ENCODE assay signal across 11 cellular contexts in genomic region chr12:124542021-124542941, GRCh38. TPM values are rescaled to one million over a fixed set of nuclear protein-coding genes. Genes with fewer than 3 reads are reported as not detected.
A peak's percentile ranks its signal among the peaks of the same experiment; 100 is the strongest.
DNase-seq lines count a peak whose midpoint lies in the region; ATAC-seq and TF ChIP-seq lines count a peak whose summit lies in the region.
"Had no signal": no experiment of that assay in that cellular context is flagged by ENCODE, and none has a peak within 500 bp of the region (broad histone marks: within the 10 kb centered on the region; RNA-seq: fewer than 3 reads in every experiment).

No MANE protein-coding gene starts in this region.

- TF ChIP-seq CTCF in HEK293 (tag by site-specific recombination; IDR thresholded peaks at IDR 0.05) (no peak), osteocyte (IDR thresholded peaks at IDR 0.05) (no peak), endodermal cell (conservative IDR thresholded peaks at IDR 0.05) (no peak)

- H3K9ac ChIP-seq in endodermal cell (ENCODE audit: extremely low read depth, low read length, poor library complexity, severe bottlenecking): no peak overlapping the region

- no peaks in the 10 kb centered on the region; the same call in 1 of the 2 replicates for H3K4me1 ChIP-seq in HEK293 (ENCODE audit: control insufficient read depth, insufficient read depth, low read length)
- H3K4me1 ChIP-seq in endodermal cell (ENCODE audit: control insufficient read depth, insufficient read depth, low read length): peaks cover 6% of the 10 kb centered on the region

- H3K4me3 ChIP-seq in HEK293 (ENCODE audit: low read depth, low read length): no peak overlapping the region
- H3K4me3 ChIP-seq in endodermal cell (ENCODE audit: low read length): no peak overlapping the region

- CTCF ChIA-PET in HEK293 (lab: Yijun Ruan, JAX): no interaction called here

- no peak overlapping the region for H3K4me3 Mint-ChIP-seq in central memory CD8-positive, alpha-beta T cell
- H3K4me3 Mint-ChIP-seq in osteocyte (ENCODE audit: unreplicated experiment): no peak overlapping the region
- no peak overlapping the region for H3K4me3 Mint-ChIP-seq in endodermal cell
- H3K4me3 Mint-ChIP-seq: activated CD4-positive, alpha-beta T cell treated with anti-CD3 and anti-CD28 coated beads for 36 hours; activated naive CD8-positive, alpha-beta T cell treated with anti-CD3 and anti-CD28 coated beads, Interleukin-2, amount 50 U/mL, for 24 hours; activated T-cell treated with anti-CD3 and anti-CD28 coated beads, Interleukin-2, amount 50 U/mL, for 24 hours; CD8-positive, alpha-beta T cell had no signal

- 93 to 94% methylated on average over 16 to 28 of the region's 28 CpGs for WGBS in endodermal cell (ENCODE audit: insufficient coverage in 1 of 2, insufficient read length in 1 of 2), 2 experiments

- H3K9me3 ChIP-seq in HEK293 (ENCODE audit: control insufficient read depth, insufficient read depth, low read depth, low read length) (no peaks in the 10 kb centered on the region), endodermal cell (ENCODE audit: control insufficient read depth, low read length) (no peaks in the 10 kb centered on the region)

- no peaks in the 10 kb centered on the region for H3K9me3 Mint-ChIP-seq in central memory CD8-positive, alpha-beta T cell
- H3K9me3 Mint-ChIP-seq in osteocyte (ENCODE audit: unreplicated experiment) (no peaks in the 10 kb centered on the region), endodermal cell (no peaks in the 10 kb centered on the region)
- H3K9me3 Mint-ChIP-seq: activated naive CD8-positive, alpha-beta T cell treated with anti-CD3 and anti-CD28 coated beads, Interleukin-2, amount 50 U/mL, for 24 hours; activated T-cell treated with anti-CD3 and anti-CD28 coated beads, Interleukin-2, amount 50 U/mL, for 24 hours; CD8-positive, alpha-beta T cell had no signal

- H3K36me3 ChIP-seq in HEK293 (ENCODE audit: control insufficient read depth in 2 of 2, insufficient read depth in 1 of 2, low read length in 2 of 2) (no peaks in the 10 kb centered on the region), endodermal cell (ENCODE audit: control insufficient read depth, insufficient read depth, low read length) (no peaks in the 10 kb centered on the region)

- POLR2A ChIA-PET in HEK293 (lab: Yijun Ruan, JAX): interaction anchor here (0.7 to 1.5 kb wide), 2 partner anchors 24 to 79 kb away, joined by 3 to 5 read pairs; no protein-coding TSS in a partner anchor

- in situ Hi-C loops in Caki2 (cut with HindIII; ENCODE audit: low pct_unique_long_range_greater_than_20kb, low sequenced_read_pairs): no loop called here

- H3K27me3 ChIP-seq in endodermal cell (ENCODE audit: control insufficient read depth, insufficient read depth, low read length, poor library complexity, severe bottlenecking): no peaks in the 10 kb centered on the region

- H3K27ac Mint-ChIP-seq in central memory CD8-positive, alpha-beta T cell (ENCODE audit: low read depth): peak overlapping the region; percentile 38
- peak overlapping the region; percentile 64 for H3K27ac Mint-ChIP-seq in osteocyte (ENCODE audit: unreplicated experiment)
- no peak overlapping the region for H3K27ac Mint-ChIP-seq in endodermal cell
- H3K27ac Mint-ChIP-seq: activated CD4-positive, alpha-beta T cell treated with anti-CD3 and anti-CD28 coated beads for 36 hours; activated naive CD8-positive, alpha-beta T cell treated with anti-CD3 and anti-CD28 coated beads, Interleukin-2, amount 50 U/mL, for 24 hours; activated T-cell treated with anti-CD3 and anti-CD28 coated beads, Interleukin-2, amount 50 U/mL, for 24 hours had no signal

- H3K27ac ChIP-seq in HEK293 (ENCODE audit: extremely low read depth, low read depth, low read length) (no peak overlapping the region), endodermal cell (ENCODE audit: low read depth, low read length) (no peak overlapping the region)

- no peaks in the 10 kb centered on the region for H3K27me3 Mint-ChIP-seq in central memory CD8-positive, alpha-beta T cell
- H3K27me3 Mint-ChIP-seq in osteocyte (ENCODE audit: unreplicated experiment): no peaks in the 10 kb centered on the region
- no peaks in the 10 kb centered on the region for H3K27me3 Mint-ChIP-seq in endodermal cell (ENCODE audit: insufficient read depth)
- H3K27me3 Mint-ChIP-seq: activated CD4-positive, alpha-beta T cell treated with anti-CD3 and anti-CD28 coated beads for 36 hours; activated naive CD8-positive, alpha-beta T cell treated with anti-CD3 and anti-CD28 coated beads, Interleukin-2, amount 50 U/mL, for 24 hours; activated T-cell treated with anti-CD3 and anti-CD28 coated beads, Interleukin-2, amount 50 U/mL, for 24 hours had no signal

- intact Hi-C loops in head of caudate nucleus (cut with DNase I): no loop called here

- peaks cover 61% of the 10 kb centered on the region for H3K4me1 Mint-ChIP-seq in central memory CD8-positive, alpha-beta T cell
- H3K4me1 Mint-ChIP-seq in osteocyte (ENCODE audit: unreplicated experiment) (peaks cover 64% of the 10 kb centered on the region), endodermal cell (peaks cover 27% of the 10 kb centered on the region)

- DNase-seq in Caki2 (ENCODE audit: low read depth) (peak; percentile 16), osteocyte (ENCODE audit: extremely low spot score, unreplicated experiment) (no peak), endodermal cell (no peak), head of caudate nucleus (no peak), GOT3 (lab: John Stamatoyannopoulos, UW) (no peak)
- no peak for DNase-seq in central memory CD8-positive, alpha-beta T cell (ENCODE audit: low spot score in 2 of 2)
- DNase-seq: activated naive CD8-positive, alpha-beta T cell treated with anti-CD3 and anti-CD28 coated beads, Interleukin-2, amount 50 U/mL, for 24 hours; activated T-cell treated with anti-CD3 and anti-CD28 coated beads, Interleukin-2, amount 50 U/mL, for 24 hours had no signal

- no peaks in the 10 kb centered on the region for H3K36me3 Mint-ChIP-seq in central memory CD8-positive, alpha-beta T cell (ENCODE audit: insufficient read depth)
- H3K36me3 Mint-ChIP-seq in osteocyte (ENCODE audit: unreplicated experiment): no peaks in the 10 kb centered on the region
- peaks cover 4% of the 10 kb centered on the region for H3K36me3 Mint-ChIP-seq in endodermal cell (ENCODE audit: low read depth)
- H3K36me3 Mint-ChIP-seq: CD8-positive, alpha-beta T cell had no signal

- no peak for ATAC-seq in central memory CD8-positive, alpha-beta T cell (replicated peaks; ENCODE audit: extremely low read depth, poor library complexity, severe bottlenecking)
- ATAC-seq: activated CD4-positive, alpha-beta T cell treated with anti-CD3 and anti-CD28 coated beads for 36 hours; activated naive CD8-positive, alpha-beta T cell treated with anti-CD3 and anti-CD28 coated beads, Interleukin-2, amount 50 U/mL, for 24 hours had no signal

TF ChIP-seq in HEK293, 187 proteins besides CTCF, POLR2A, EP300 and RAD21:
- no peak for TF ChIP-seq ZNF211 (tag by site-specific recombination; IDR thresholded peaks at IDR 0.05; ENCODE audit: low read depth)
- no peak for TF ChIP-seq ZSCAN30 (tag by site-specific recombination; IDR thresholded peaks at IDR 0.05)
- TF ChIP-seq ZBTB8A (tag by site-specific recombination; IDR thresholded peaks at IDR 0.05): peak; percentile 46
- TF ChIP-seq GLIS2 (tag by site-specific recombination; IDR thresholded peaks at IDR 0.05): 0 out of 2 replicates have a peak, but pooled peaks have one; percentile 25
- peak; percentile 58 for TF ChIP-seq GLIS1 (tag by site-specific recombination; IDR thresholded peaks at IDR 0.05)
- peak; percentile 63 for TF ChIP-seq ZBTB20 (tag by site-specific recombination; IDR thresholded peaks at IDR 0.05)
- 0 out of 2 replicates have a peak, but pooled peaks have one; percentile 22 for TF ChIP-seq PRDM10 (tag by site-specific recombination; IDR thresholded peaks at IDR 0.05)
- peak; percentile 73 for TF ChIP-seq ZNF600 (tag by site-specific recombination; IDR thresholded peaks at IDR 0.05)
- no peak for TF ChIP-seq ZNF510 (tag by site-specific recombination; IDR thresholded peaks at IDR 0.05; ENCODE audit: insufficient replicate concordance)

RNA-seq across cellular contexts. Expression of gene NCOR2, which starts 25.1 kb away (rescaled TPM):
- total RNA-seq in Caki2 (2014; rRNA removed; shearing (Covaris generic); ENCODE audit: low replicate concordance): 2.7 and 12.9 TPM in 2 replicates
- total RNA-seq in osteocyte (362 and 381 TPM in 2 replicates), endodermal cell (100 to 1,000 TPM; 185 to 207 TPM)
- polyA plus RNA-seq in endodermal cell (2013, experiment 1 of 2): 112 TPM
- polyA plus RNA-seq in endodermal cell (2013, experiment 2 of 2): 110 TPM

Comparison
In these comparisons a context has a peak if more than half of its experiments do, and no peak if none do; other contexts are left out.
1. RNA of gene NCOR2, which starts 25.1 kb away (total RNA-seq): 362 to 381 TPM in osteocyte and 185 to 207 TPM in endodermal cell; 2.7 to 12.9 TPM in Caki2; every median in the first group is over 10 times any median in the second.